Comparison of ENCODE assay signal across 35 cellular contexts in genomic region chr16:9800180-9800738, GRCh38.
"Had no signal": no experiment of that assay in that cellular context is flagged by ENCODE, and none has a peak within 500 bp of the region (broad histone marks: within the 10 kb centered on the region; RNA-seq: fewer than 3 reads in every experiment).

No MANE protein-coding gene starts in this region.

- H3K27me3 Mint-ChIP-seq: progenitor cell of endocrine pancreas; stimulated activated naive CD8-positive, alpha-beta T cell treated with anti-CD3 and anti-CD28 coated beads, Interleukin-15, amount 100 ng/mL, for 72 hours had no signal

- H3K4me1 Mint-ChIP-seq: activated naive CD8-positive, alpha-beta T cell treated with anti-CD3 and anti-CD28 coated beads for 36 hours; nephron progenitor cell; stimulated activated effector memory CD8-positive, alpha-beta T cell treated with anti-CD3 and anti-CD28 coated beads, Interleukin-12 subunit alpha, Interleukin-12 subunit beta, amount 100 ng/mL, for 72 hours; stimulated activated naive CD8-positive, alpha-beta T cell treated with anti-CD3 and anti-CD28 coated beads, Interleukin-15, amount 100 ng/mL, for 72 hours had no signal

- H3K4me3 Mint-ChIP-seq: activated naive CD4-positive, alpha-beta T cell treated with anti-CD3 and anti-CD28 coated beads for 36 hours; activated naive CD8-positive, alpha-beta T cell treated with anti-CD3 and anti-CD28 coated beads for 36 hours; brain; nephron progenitor cell; stimulated activated effector memory CD8-positive, alpha-beta T cell treated with anti-CD3 and anti-CD28 coated beads, Interleukin-12 subunit alpha, Interleukin-12 subunit beta, amount 100 ng/mL, for 72 hours; stimulated activated naive CD8-positive, alpha-beta T cell treated with anti-CD3 and anti-CD28 coated beads, Interleukin-15, amount 100 ng/mL, for 72 hours had no signal

- H3K4me3 ChIP-seq: adrenal gland, ascending aorta, cardiac muscle cell, colonic mucosa, heart right ventricle, left lung, lung, ovary, skin epidermis, suprapubic skin, tibial artery, upper lobe of right lung had no signal

- H3K4me1 ChIP-seq: adrenal gland, colonic mucosa, left lung, suprapubic skin, upper lobe of right lung had no signal

- H3K27ac Mint-ChIP-seq: activated naive CD4-positive, alpha-beta T cell treated with anti-CD3 and anti-CD28 coated beads for 36 hours; activated naive CD8-positive, alpha-beta T cell treated with anti-CD3 and anti-CD28 coated beads for 36 hours; brain; nephron progenitor cell; progenitor cell of endocrine pancreas; stimulated activated effector memory CD8-positive, alpha-beta T cell treated with anti-CD3 and anti-CD28 coated beads, Interleukin-12 subunit alpha, Interleukin-12 subunit beta, amount 100 ng/mL, for 72 hours; stimulated activated naive CD8-positive, alpha-beta T cell treated with anti-CD3 and anti-CD28 coated beads, Interleukin-15, amount 100 ng/mL, for 72 hours had no signal

- H3K36me3 ChIP-seq: adrenal gland, ascending aorta, cardiac muscle cell, colonic mucosa, heart right ventricle, left lung, neutrophil, ovary, suprapubic skin, tibial artery, upper lobe of right lung had no signal

- H3K27ac ChIP-seq: adrenal gland, ascending aorta, cardiac muscle cell, colonic mucosa, left lung, neutrophil, ovary, skin epidermis, suprapubic skin, tibial artery, upper lobe of right lung, VCaP had no signal

- H3K36me3 Mint-ChIP-seq: activated naive CD8-positive, alpha-beta T cell treated with anti-CD3 and anti-CD28 coated beads for 36 hours; brain; stimulated activated effector memory CD8-positive, alpha-beta T cell treated with anti-CD3 and anti-CD28 coated beads, Interleukin-12 subunit alpha, Interleukin-12 subunit beta, amount 100 ng/mL, for 72 hours had no signal

- H3K9me3 ChIP-seq: adrenal gland, ascending aorta, colonic mucosa, neutrophil, ovary, suprapubic skin, tibial artery, upper lobe of right lung had no signal

- FAIRE-seq: TTC549 had no signal

- H3K27me3 ChIP-seq: adrenal gland, ascending aorta, cardiac muscle cell, colonic mucosa, heart right ventricle, left lung, neutrophil, ovary, suprapubic skin, tibial artery, upper lobe of right lung had no signal

- DNase-seq: activated CD4-positive, alpha-beta T cell treated with anti-CD3 and anti-CD28 coated beads for 48 hours; activated CD4-positive, alpha-beta T cell treated with anti-CD3 and anti-CD28 coated beads, Interleukin-2, amount 50 U/mL, for 48 hours; activated CD8-positive, alpha-beta memory T cell treated with anti-CD3 and anti-CD28 coated beads for 24 hours; activated effector memory CD4-positive, alpha-beta T cell treated with Interleukin-2 at 50 U/mL for 16 hours; activated naive CD4-positive, alpha-beta T cell treated with anti-CD3 and anti-CD28 coated beads for 36 hours; activated naive CD8-positive, alpha-beta T cell treated with anti-CD3 and anti-CD28 coated beads for 36 hours; adrenal gland; cerebellar nuclear complex; colonic mucosa; effector memory CD4-positive, alpha-beta T cell; erythroblast; foreskin melanocyte; heart right ventricle; left lung; mesendoderm; nephron progenitor cell; ovary; stimulated activated CD4-positive, alpha-beta T cell treated with anti-CD3 and anti-CD28 coated beads, Interleukin-12 subunit alpha, Interleukin-12 subunit beta, amount 100 ng/mL, for 4 hours; stimulated activated CD4-positive, alpha-beta T cell treated with anti-CD3 and anti-CD28 coated beads, Interleukin-4, amount 100 ng/mL, for 24 hours; stimulated activated naive CD8-positive, alpha-beta T cell treated with anti-CD3 and anti-CD28 coated beads, Interleukin-15, amount 100 ng/mL, for 72 hours; T-helper 1 cell; tibial artery; upper lobe of right lung had no signal

- H3K9me3 Mint-ChIP-seq: activated naive CD8-positive, alpha-beta T cell treated with anti-CD3 and anti-CD28 coated beads for 36 hours; nephron progenitor cell had no signal

- ATAC-seq: heart right ventricle; left lung; sciatic nerve; stimulated activated effector memory CD8-positive, alpha-beta T cell treated with anti-CD3 and anti-CD28 coated beads, Interleukin-12 subunit alpha, Interleukin-12 subunit beta, amount 100 ng/mL, for 72 hours; stimulated activated naive CD8-positive, alpha-beta T cell treated with anti-CD3 and anti-CD28 coated beads, Interleukin-15, amount 100 ng/mL, for 72 hours; upper lobe of right lung had no signal
